ENCODE assay signal across 9 cellular contexts in the genomic region with DNA sequence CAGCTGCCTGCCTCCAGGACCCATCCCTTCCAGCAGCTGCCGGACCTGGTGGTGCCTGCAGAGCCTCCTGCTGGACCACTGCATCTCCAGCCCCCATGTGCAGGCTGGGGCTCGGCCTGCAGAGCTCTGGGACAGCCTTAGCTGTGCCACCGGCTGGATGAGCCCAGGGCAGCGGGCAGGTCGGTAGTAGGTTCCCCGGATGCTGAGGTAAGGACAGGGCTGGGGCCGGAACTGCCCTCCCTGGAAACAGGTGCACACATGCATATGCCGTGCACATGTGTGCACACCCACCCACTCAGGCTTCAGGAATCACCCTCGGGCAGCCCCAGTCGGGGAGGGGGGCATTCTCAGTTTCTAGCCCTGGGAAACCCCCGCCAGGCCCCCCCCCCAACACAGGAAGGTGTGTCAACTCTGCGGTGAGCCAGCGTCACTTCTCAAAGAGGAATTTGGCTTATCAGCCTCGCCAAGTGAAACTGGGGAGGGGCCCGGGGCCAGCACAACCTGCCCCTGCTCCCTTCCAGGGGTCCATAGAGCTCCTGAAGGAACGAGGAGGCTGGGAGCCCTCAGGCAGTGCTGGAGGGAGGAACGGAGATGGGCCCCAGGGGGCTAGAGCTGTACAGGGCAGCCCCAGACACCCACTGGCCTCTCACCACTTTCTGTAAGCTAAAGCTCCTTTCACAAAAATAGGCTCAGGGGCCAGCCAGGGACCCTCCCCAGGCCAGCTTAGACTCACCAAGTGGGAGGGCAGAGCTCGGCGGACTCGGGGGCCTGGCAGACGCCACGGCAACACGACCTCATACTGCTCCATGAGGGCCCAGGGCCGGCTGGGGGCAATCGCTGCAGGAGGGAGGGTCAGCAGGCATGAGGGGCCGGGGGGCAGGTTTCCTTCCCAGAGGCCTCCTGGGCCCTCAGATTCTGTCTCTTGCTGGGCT. TPM values are rescaled to one million over a fixed set of nuclear protein-coding genes. Genes with fewer than 3 reads are reported as not detected.
A peak's percentile ranks its signal among the peaks of the same experiment; 100 is the strongest.
DNase-seq lines count a peak whose midpoint lies in the region; ATAC-seq and TF ChIP-seq lines count a peak whose summit lies in the region.
"Had no signal": no experiment of that assay in that cellular context is flagged by ENCODE, and none has a peak within 500 bp of the region (broad histone marks: within the 10 kb centered on the region; RNA-seq: fewer than 3 reads in every experiment).

No MANE protein-coding gene starts in this region.

- 77% methylated on average over 26 of the region's 26 CpGs for WGBS in smooth muscle cell (ENCODE audit: low lambda C conversion rate)

- peaks cover 0 to 23% of the 10 kb centered on the region in 2 donors for H3K27me3 ChIP-seq in breast epithelium
- H3K27me3 ChIP-seq in WERI-Rb-1 (ENCODE audit: insufficient read depth, low read depth, severe bottlenecking), result peaks cover 10% of the 10 kb centered on the region
- H3K27me3 ChIP-seq in duodenal mucosa (ENCODE audit: control insufficient read depth in 1 of 2, insufficient read depth in 2 of 2, low read length in 2 of 2), result peaks cover 13 to 22% of the 10 kb centered on the region in 2 donors
- peaks cover 23% of the 10 kb centered on the region for H3K27me3 ChIP-seq in smooth muscle cell (ENCODE audit: low read depth)

- DNase-seq in MCF 10A (ENCODE audit: unreplicated experiment) (peak; percentile 81), breast epithelium (ENCODE audit: low spot score in 2 of 2) (no peak), WERI-Rb-1 (no peak), coronary artery (ENCODE audit: low spot score) (no peak), smooth muscle cell (lab: John Stamatoyannopoulos, UW; ENCODE audit: unreplicated experiment) (no peak)
- peak; percentile 66 to 78 (median 75) for DNase-seq in stimulated activated CD4-positive, alpha-beta T cell treated with anti-CD3 and anti-CD28 coated beads, TNF-alpha, amount 100 ng/mL, for 48 hours (ENCODE audit: low read depth in 3 of 3)

- H3K4me3 ChIP-seq in breast epithelium (peak overlapping the region in 1 of 3 donors; percentile 54), WERI-Rb-1 (ENCODE audit: low read depth, low read length) (no peak overlapping the region), duodenal mucosa (ENCODE audit: low read depth in 1 of 2, low read length in 2 of 2) (peak overlapping the region; percentile 59 to 63), coronary artery (no peak overlapping the region), smooth muscle cell (no peak overlapping the region)

- ATAC-seq in HG03342 (IDR thresholded peaks at IDR 0.05; ENCODE audit: unreplicated experiment), result peak; percentile 40

- H3K79me2 ChIP-seq in smooth muscle cell (ENCODE audit: low read depth), result no peaks in the 10 kb centered on the region

- peak overlapping the region in 1 of 2 donors; percentile 56 for H3K9ac ChIP-seq in duodenal mucosa (ENCODE audit: low read depth in 1 of 2, low read length in 2 of 2)
- no peak overlapping the region for H3K9ac ChIP-seq in smooth muscle cell (ENCODE audit: low read depth)

- intact Hi-C loops in MCF 10A (cut with micrococcal nuclease), result no loop called here
- intact Hi-C loops in breast epithelium (cut with DNase I; ENCODE audit: low total_unique reads), result no loop called here

- H3F3A ChIP-seq in smooth muscle cell (ENCODE audit: low read depth), result peaks cover 4% of the 10 kb centered on the region

- TF ChIP-seq CTCF in MCF 10A (IDR thresholded peaks at IDR 0.05; ENCODE audit: unreplicated experiment), result no peak
- TF ChIP-seq CTCF in breast epithelium (IDR thresholded peaks at IDR 0.05), result no peak
- TF ChIP-seq CTCF in WERI-Rb-1 (IDR thresholded peaks at IDR 0.05; ENCODE audit: low read depth, low read length), result 0 out of 2 replicates have a peak, but pooled peaks have one; percentile 22
- no peak for TF ChIP-seq CTCF in coronary artery (IDR thresholded peaks at IDR 0.05)
- TF ChIP-seq CTCF in smooth muscle cell (IDR thresholded peaks at IDR 0.05; ENCODE audit: borderline replicate concordance, insufficient read depth, poor library complexity, severe bottlenecking), result no peak

- no TSS peak for BruUV-seq in MCF 10A (replicated peaks; lab: Mats Ljungman, UMichigan)

- H3K27me3 Mint-ChIP-seq in MCF 10A (ENCODE audit: insufficient read depth, unreplicated experiment), result no peaks in the 10 kb centered on the region

- H3K27ac Mint-ChIP-seq in MCF 10A (ENCODE audit: low read depth, unreplicated experiment), result peak overlapping the region; percentile 77

- peaks cover 12% of the 10 kb centered on the region for H3K36me3 Mint-ChIP-seq in MCF 10A (ENCODE audit: insufficient read depth, unreplicated experiment)

- H3K9me3 Mint-ChIP-seq in MCF 10A (ENCODE audit: unreplicated experiment), result no peaks in the 10 kb centered on the region

- H3K4me1 ChIP-seq in breast epithelium (peaks cover 0 to 9% of the 10 kb centered on the region in 2 donors), duodenal mucosa (ENCODE audit: control insufficient read depth in 1 of 2, insufficient read depth in 2 of 2, low read length in 2 of 2) (peaks cover 9 to 38% of the 10 kb centered on the region in 2 donors), smooth muscle cell (ENCODE audit: low read depth) (peaks cover 12% of the 10 kb centered on the region)

- H3K27ac ChIP-seq in breast epithelium, result no peak overlapping the region
- no peak overlapping the region for H3K27ac ChIP-seq in WERI-Rb-1
- H3K27ac ChIP-seq in duodenal mucosa (ENCODE audit: low read depth, low read length), result peak overlapping the region; percentile 10
- H3K27ac ChIP-seq in coronary artery, result no peak overlapping the region
- no peak overlapping the region for H3K27ac ChIP-seq in smooth muscle cell (ENCODE audit: low read depth)

- H3K4me3 Mint-ChIP-seq in MCF 10A (ENCODE audit: unreplicated experiment), result peak overlapping the region; percentile 40

- no peak for TF ChIP-seq POLR2A in breast epithelium (IDR thresholded peaks at IDR 0.05)

- no peaks in the 10 kb centered on the region for H3K9me3 ChIP-seq in breast epithelium
- no peaks in the 10 kb centered on the region for H3K9me3 ChIP-seq in WERI-Rb-1 (ENCODE audit: severe bottlenecking)
- H3K9me3 ChIP-seq in duodenal mucosa (ENCODE audit: control insufficient read depth in 1 of 2, low read length in 2 of 2), result no peaks in the 10 kb centered on the region
- H3K9me3 ChIP-seq in smooth muscle cell (replicated peaks; ENCODE audit: low read depth), result no peaks in the 10 kb centered on the region

- H3K4me2 ChIP-seq in smooth muscle cell, result no peak overlapping the region

- H3K36me3 ChIP-seq in breast epithelium (no peaks in the 10 kb centered on the region), WERI-Rb-1 (peaks cover 4% of the 10 kb centered on the region; the same call in 1 of the 2 replicates), duodenal mucosa (ENCODE audit: control insufficient read depth in 1 of 2, insufficient read depth in 2 of 2, low read length in 2 of 2) (peaks cover 4 to 8% of the 10 kb centered on the region in 2 donors), smooth muscle cell (ENCODE audit: low read depth) (no peaks in the 10 kb centered on the region)

- H4K20me1 ChIP-seq in smooth muscle cell (ENCODE audit: low read depth), result peaks cover 14% of the 10 kb centered on the region

- peaks cover 16% of the 10 kb centered on the region for H3K4me1 Mint-ChIP-seq in MCF 10A (ENCODE audit: insufficient read depth, unreplicated experiment)

- POLR2A ChIA-PET in MCF 10A (lab: Yijun Ruan, JAX), result interaction anchor here (1.1 to 4.7 kb wide), 4 partner anchors 11 to 18 kb away, joined by 3 to 45 read pairs (median 4); no protein-coding TSS in a partner anchor

- CTCF ChIA-PET in MCF 10A (lab: Yijun Ruan, JAX), result interaction anchor here (0.6 to 1.3 kb wide), 7 partner anchors 9 to 888 kb away, joined by 3 to 5 read pairs (median 3); a partner anchor contains a TSS

- no peak overlapping the region for H2AFZ ChIP-seq in smooth muscle cell (ENCODE audit: low read depth)

RNA-seq across cellular contexts. Expression of a gene that starts 1.7 kb away (rescaled TPM):
- 20.2 and 23.2 TPM in 2 replicates for total RNA-seq in MCF 10A (2022)
- total RNA-seq in breast epithelium, result 1 to 10 TPM; 4.6 to 6.6 (median 5.0) TPM
- total RNA-seq in smooth muscle cell, result 0.36 and 0.85 TPM in 2 replicates
- 0.70 and 0.96 TPM in 2 replicates for polyA plus RNA-seq in smooth muscle cell

RNA-seq across cellular contexts. Expression of a gene that starts 33.7 kb away (rescaled TPM):
- total RNA-seq in MCF 10A (2022) (95.9 and 96.2 TPM in 2 replicates), breast epithelium (10 to 100 TPM; 33.6 to 40.0 (median 39.5) TPM), smooth muscle cell (39.5 and 48.5 TPM in 2 replicates)
- polyA plus RNA-seq in smooth muscle cell, result 40.5 and 47.0 TPM in 2 replicates

RNA-seq across cellular contexts. Expression of a gene that starts 33.7 kb away (rescaled TPM):
- 28.9 and 42.7 TPM in 2 replicates for total RNA-seq in MCF 10A (2022)
- 10 to 100 TPM; 27.4 to 33.2 (median 32.1) TPM for total RNA-seq in breast epithelium
- total RNA-seq in smooth muscle cell, result 15.3 and 20.0 TPM in 2 replicates
- 52.3 and 70.2 TPM in 2 replicates for polyA plus RNA-seq in smooth muscle cell

RNA-seq across cellular contexts. Expression of a gene that starts 37.4 kb away (rescaled TPM):
- total RNA-seq in MCF 10A (2022) (not detected in 2 replicates), breast epithelium (1 to 10 TPM in 1 of 3 donors, under 1 TPM in 2; 0.33 to 4.6 (median 0.73) TPM), smooth muscle cell (not detected in 2 replicates)
- 0.33 TPM in 1 of 2 replicates, not detected in the other for polyA plus RNA-seq in smooth muscle cell
- total RNA-seq: endothelial cell of umbilical vein had no signal
- polyA plus RNA-seq: endothelial cell of umbilical vein had no signal

RNA-seq across cellular contexts. Expression of a gene that starts 45.0 kb away (rescaled TPM):
- not detected in 2 replicates for total RNA-seq in MCF 10A (2022)
- total RNA-seq in breast epithelium, result not detected
- total RNA-seq in smooth muscle cell, result not detected in 2 replicates
- polyA plus RNA-seq in smooth muscle cell, result not detected in 2 replicates
- total RNA-seq: endothelial cell of umbilical vein had no signal
- polyA plus RNA-seq: endothelial cell of umbilical vein had no signal

Comparison
In these comparisons a context has a peak if more than half of its experiments do, and no peak if none do; other contexts are left out.
1. DNase-seq: peak in MCF 10A (single experiment) and stimulated activated CD4-positive, alpha-beta T cell treated with anti-CD3 and anti-CD28 coated beads, TNF-alpha, amount 100 ng/mL, for 48 hours (3 of 3); none in breast epithelium (0 of 2), WERI-Rb-1 (single experiment), coronary artery (single experiment) and smooth muscle cell (single experiment).
2. H3K4me3 ChIP-seq: peak in duodenal mucosa (2 of 2); none in WERI-Rb-1 (single experiment), coronary artery (single experiment) and smooth muscle cell (single experiment).